10 cellular contexts compared by ENCODE assay signal in the genomic region with DNA sequence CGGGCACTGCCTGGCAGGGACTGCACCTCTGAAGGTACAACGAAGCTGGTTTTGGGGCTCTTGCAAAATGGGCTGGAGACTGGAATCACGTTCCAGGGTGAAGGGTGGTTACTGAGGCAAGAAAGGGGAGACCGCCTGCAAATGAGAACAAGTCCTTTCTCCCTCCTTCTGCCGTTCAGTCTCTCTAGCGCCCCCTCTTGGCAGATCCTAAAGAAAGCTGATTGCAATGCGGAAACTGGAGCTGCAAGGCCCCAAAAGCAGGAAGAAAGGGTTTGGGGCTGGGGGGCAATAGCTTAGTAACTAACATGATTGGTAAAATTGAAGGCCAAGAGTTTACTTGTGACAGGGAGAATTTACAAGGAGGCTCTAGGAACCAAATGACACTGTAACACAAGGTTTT.
DNase-seq lines count a peak whose midpoint lies in the region; ATAC-seq and TF ChIP-seq lines count a peak whose summit lies in the region.
"Had no signal": no experiment of that assay in that cellular context is flagged by ENCODE, and none has a peak within 500 bp of the region (broad histone marks: within the 10 kb centered on the region; RNA-seq: fewer than 3 reads in every experiment).

No MANE protein-coding gene starts in this region.

- no peaks in the 10 kb centered on the region for H3K79me2 ChIP-seq in DND-41 (ENCODE audit: insufficient read depth, low read length)

- DNase-seq in DND-41 = peak; percentile 49
- peak; percentile 3 for DNase-seq in HCEC 1CT
- DNase-seq in SKM-1 (lab: John Stamatoyannopoulos, UW; ENCODE audit: unreplicated experiment) = peak; percentile 37
- DNase-seq in iPS DF 19.7 (ENCODE audit: low read depth, low spot score) = peak; percentile 35
- no peak for DNase-seq in NCI-H1694 treated with DMSO at 0.1 percent for 48 hours (lab: John Stamatoyannopoulos, UW)
- DNase-seq in NCI-H226 = no peak

- ATAC-seq in DND-41 (ENCODE audit: insufficient read depth, low read depth) (peak; percentile 40; the same call in 1 of the 3 replicates), HG02763 (IDR thresholded peaks at IDR 0.05; ENCODE audit: unreplicated experiment) (no peak), GM19023 (IDR thresholded peaks at IDR 0.05; ENCODE audit: unreplicated experiment) (no peak)
- ATAC-seq: left colon had no signal

- no peak overlapping the region for H3K27ac ChIP-seq in DND-41 (ENCODE audit: low read length)
- H3K27ac ChIP-seq: SK-N-MC had no signal

- no peak overlapping the region for H3K4me2 ChIP-seq in DND-41 (ENCODE audit: insufficient read depth, low read length)

- H4K20me1 ChIP-seq in DND-41 (ENCODE audit: insufficient read depth, low read length) = no peaks in the 10 kb centered on the region

- TF ChIP-seq CTCF in DND-41 (IDR thresholded peaks at IDR 0.05; ENCODE audit: borderline replicate concordance, extremely low read depth, low read length, poor library complexity, severe bottlenecking) = peak; percentile 68

- H3K36me3 ChIP-seq in DND-41 (ENCODE audit: insufficient read depth, low read length) = no peaks in the 10 kb centered on the region

- H2AFZ ChIP-seq in DND-41 (ENCODE audit: low read depth, low read length) = no peak overlapping the region

- no peak overlapping the region for H3K4me3 ChIP-seq in DND-41 (ENCODE audit: low read depth in 1 of 2, low read length in 2 of 2)
- H3K4me3 ChIP-seq: SK-N-MC had no signal

- H3K9me3 ChIP-seq in DND-41 (ENCODE audit: insufficient read depth, low read length, severe bottlenecking) = no peaks in the 10 kb centered on the region

- H3K4me1 ChIP-seq in DND-41 (ENCODE audit: insufficient read depth, low read length) = no peaks in the 10 kb centered on the region

- H3K9ac ChIP-seq in DND-41 (ENCODE audit: low read depth, low read length) = no peak overlapping the region

- H3K27me3 ChIP-seq in DND-41 (ENCODE audit: insufficient read depth, low read length, poor library complexity) = no peaks in the 10 kb centered on the region

Comparison
In these comparisons a context has a peak if more than half of its experiments do, and no peak if none do; other contexts are left out.
1. DNase-seq: peak in DND-41 (single experiment), HCEC 1CT (single experiment), SKM-1 (single experiment) and iPS DF 19.7 (single experiment); none in NCI-H1694 treated with DMSO at 0.1 percent for 48 hours (single experiment) and NCI-H226 (single experiment).